Comparison of ENCODE assay signal across 23 cellular contexts in genomic region chr2:98932778-98933343, GRCh38. TPM values are rescaled to one million over a fixed set of nuclear protein-coding genes. Genes with fewer than 3 reads are reported as not detected.
A peak's percentile ranks its signal among the peaks of the same experiment; 100 is the strongest.
DNase-seq lines count a peak whose midpoint lies in the region; ATAC-seq and TF ChIP-seq lines count a peak whose summit lies in the region.
"Had no signal": no experiment of that assay in that cellular context is flagged by ENCODE, and none has a peak within 500 bp of the region (broad histone marks: within the 10 kb centered on the region; RNA-seq: fewer than 3 reads in every experiment).

No MANE protein-coding gene starts in this region.

- ATAC-seq in activated CD8-positive, alpha-beta memory T cell treated with anti-CD3 and anti-CD28 coated beads, Interleukin-2, amount 10 ng/mL, durations not matched to agents 7 days and 5 days = no peak
- no peak for ATAC-seq in HG03135 (IDR thresholded peaks at IDR 0.05; ENCODE audit: unreplicated experiment)
- ATAC-seq: CD8-positive, alpha-beta T cell; SK-N-SH treated with all-trans-retinoic acid at 6 μM for 48 hours had no signal

- no peak overlapping the region for H3K4me3 Mint-ChIP-seq in activated CD8-positive, alpha-beta memory T cell treated with anti-CD3 and anti-CD28 coated beads, Interleukin-2, amount 10 ng/mL, durations not matched to agents 7 days and 5 days
- H3K4me3 Mint-ChIP-seq: CD8-positive, alpha-beta T cell had no signal

- H3K27me3 Mint-ChIP-seq in activated CD8-positive, alpha-beta memory T cell treated with anti-CD3 and anti-CD28 coated beads, Interleukin-2, amount 10 ng/mL, durations not matched to agents 7 days and 5 days = peaks cover 62% of the 10 kb centered on the region

- H3K4me1 Mint-ChIP-seq in activated CD8-positive, alpha-beta memory T cell treated with anti-CD3 and anti-CD28 coated beads, Interleukin-2, amount 10 ng/mL, durations not matched to agents 7 days and 5 days = peaks cover 13% of the 10 kb centered on the region

- H3K9me3 Mint-ChIP-seq in activated CD8-positive, alpha-beta memory T cell treated with anti-CD3 and anti-CD28 coated beads, Interleukin-2, amount 10 ng/mL, durations not matched to agents 7 days and 5 days (ENCODE audit: low read depth) = no peaks in the 10 kb centered on the region
- H3K9me3 Mint-ChIP-seq: CD8-positive, alpha-beta T cell had no signal

- DNase-seq in activated CD8-positive, alpha-beta memory T cell treated with anti-CD3 and anti-CD28 coated beads, Interleukin-2, amount 10 ng/mL, durations not matched to agents 7 days and 5 days = peak; percentile 41
- DNase-seq in activated CD8-positive, alpha-beta memory T cell treated with anti-CD3 and anti-CD28 coated beads, Interleukin-2, amount 50 U/mL, for 4 hours = no peak
- DNase-seq in NCI-H2107 treated with DMSO at 0.1 percent for 48 hours (lab: John Stamatoyannopoulos, UW; ENCODE audit: unreplicated experiment) (peak; percentile 75), RWPE1 (ENCODE audit: low spot score) (no peak), ureter (ENCODE audit: low spot score) (peak; percentile 36), NCI-H748 (lab: John Stamatoyannopoulos, UW; ENCODE audit: unreplicated experiment) (no peak), cerebellar nuclear complex (lab: John Stamatoyannopoulos, UW) (no peak)
- DNase-seq: 8988T; C1 segment of cervical spinal cord; CD8-positive, alpha-beta T cell; EL; GF-D8; MG63; NCI-H1092; NCI-H1694; NCI-H2081 treated with DMSO at 0.1 percent for 48 hours; NCI-H226; NCI-H510A treated with DMSO at 0.1 percent for 48 hours; SHP77 treated with DMSO at 0.1 percent for 48 hours had no signal

- peaks cover 3% of the 10 kb centered on the region for H3K36me3 Mint-ChIP-seq in activated CD8-positive, alpha-beta memory T cell treated with anti-CD3 and anti-CD28 coated beads, Interleukin-2, amount 10 ng/mL, durations not matched to agents 7 days and 5 days
- H3K36me3 Mint-ChIP-seq: CD8-positive, alpha-beta T cell had no signal

- no peak for TF ChIP-seq CTCF in RWPE1 (conservative IDR thresholded peaks at IDR 0.05; ENCODE audit: low read depth)

- H3K27ac ChIP-seq in RWPE1 = peak overlapping the region; percentile 15; the same call in 1 of the 2 replicates

- CTCF ChIA-PET in activated CD8-positive, alpha-beta memory T cell treated with anti-CD3 and anti-CD28 coated beads, Interleukin-2, amount 10 ng/mL, durations not matched to agents 7 days and 5 days (lab: Charles Lee) = no interaction called here
- CTCF ChIA-PET in RWPE1 (lab: Yijun Ruan, JAX) = interaction anchor here (0.6 kb wide), 1 partner anchor 774 kb away, joined by 3 read pairs; no protein-coding TSS in a partner anchor

- no peak overlapping the region for H3K27ac Mint-ChIP-seq in activated CD8-positive, alpha-beta memory T cell treated with anti-CD3 and anti-CD28 coated beads, Interleukin-2, amount 10 ng/mL, durations not matched to agents 7 days and 5 days
- H3K27ac Mint-ChIP-seq: CD8-positive, alpha-beta T cell had no signal

- POLR2A ChIA-PET in RWPE1 (lab: Yijun Ruan, JAX; ENCODE audit: low non-redundant PET) = no interaction called here

RNA-seq across cellular contexts. Expression of gene CRACDL, which starts 3.2 kb away (rescaled TPM):
- total RNA-seq in activated CD8-positive, alpha-beta memory T cell treated with anti-CD3 and anti-CD28 coated beads, Interleukin-2, amount 10 ng/mL, durations not matched to agents 7 days and 5 days = under 1 TPM; 0.18 to 0.35 TPM
- 25.5 TPM for total RNA-seq in ureter
- total RNA-seq: LHCN-M2, RPMI7951 had no signal

Comparison
In these comparisons a context has a peak if more than half of its experiments do, and no peak if none do; other contexts are left out.
1. DNase-seq: peak in activated CD8-positive, alpha-beta memory T cell treated with anti-CD3 and anti-CD28 coated beads, Interleukin-2, amount 10 ng/mL, durations not matched to agents 7 days and 5 days (single experiment), NCI-H2107 treated with DMSO at 0.1 percent for 48 hours (single experiment) and ureter (single experiment); none in activated CD8-positive, alpha-beta memory T cell treated with anti-CD3 and anti-CD28 coated beads, Interleukin-2, amount 50 U/mL, for 4 hours (single experiment), RWPE1 (single experiment), NCI-H748 (single experiment) and cerebellar nuclear complex (0 of 2).
2. RNA of gene CRACDL, which starts 3.2 kb away (total RNA-seq): 25.5 TPM in ureter (single experiment); 0.18 to 0.35 TPM in activated CD8-positive, alpha-beta memory T cell treated with anti-CD3 and anti-CD28 coated beads, Interleukin-2, amount 10 ng/mL, durations not matched to agents 7 days and 5 days; every median in the first group is over 10 times any median in the second.